9 cellular contexts compared by ENCODE assay signal in the genomic region with DNA sequence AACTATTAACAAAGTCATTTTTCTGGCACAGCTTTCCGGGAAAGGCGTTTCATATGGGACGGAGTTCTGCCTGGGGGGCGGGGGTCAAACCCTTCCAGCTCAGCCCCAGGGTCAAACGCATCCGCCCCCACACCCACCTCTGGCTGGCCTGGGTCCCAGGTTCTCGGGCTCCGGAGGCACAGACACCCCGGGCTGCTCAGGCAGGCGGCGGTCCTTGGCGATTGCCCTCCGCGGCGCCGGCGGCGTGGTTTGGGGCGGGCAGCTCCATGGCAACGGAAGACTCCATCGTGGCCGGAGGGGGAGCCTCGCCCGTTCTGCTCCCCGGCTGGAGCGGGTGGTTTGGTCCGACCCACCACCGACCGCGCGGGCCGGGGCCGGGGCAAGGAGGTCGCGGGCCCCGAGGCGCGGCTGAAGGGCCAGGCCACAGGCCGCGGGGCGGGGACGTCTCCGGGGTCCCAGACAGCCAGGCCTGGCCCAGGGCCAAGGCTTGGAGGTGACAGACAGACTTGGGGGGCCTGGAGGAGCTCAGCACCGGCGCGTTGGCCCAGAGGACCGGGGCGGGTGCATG. TPM values are rescaled to one million over a fixed set of nuclear protein-coding genes. Genes with fewer than 3 reads are reported as not detected.
DNase-seq lines count a peak whose midpoint lies in the region; ATAC-seq and TF ChIP-seq lines count a peak whose summit lies in the region.
"Had no signal": no experiment of that assay in that cellular context is flagged by ENCODE, and none has a peak within 500 bp of the region (broad histone marks: within the 10 kb centered on the region; RNA-seq: fewer than 3 reads in every experiment).

A gene with protein sequence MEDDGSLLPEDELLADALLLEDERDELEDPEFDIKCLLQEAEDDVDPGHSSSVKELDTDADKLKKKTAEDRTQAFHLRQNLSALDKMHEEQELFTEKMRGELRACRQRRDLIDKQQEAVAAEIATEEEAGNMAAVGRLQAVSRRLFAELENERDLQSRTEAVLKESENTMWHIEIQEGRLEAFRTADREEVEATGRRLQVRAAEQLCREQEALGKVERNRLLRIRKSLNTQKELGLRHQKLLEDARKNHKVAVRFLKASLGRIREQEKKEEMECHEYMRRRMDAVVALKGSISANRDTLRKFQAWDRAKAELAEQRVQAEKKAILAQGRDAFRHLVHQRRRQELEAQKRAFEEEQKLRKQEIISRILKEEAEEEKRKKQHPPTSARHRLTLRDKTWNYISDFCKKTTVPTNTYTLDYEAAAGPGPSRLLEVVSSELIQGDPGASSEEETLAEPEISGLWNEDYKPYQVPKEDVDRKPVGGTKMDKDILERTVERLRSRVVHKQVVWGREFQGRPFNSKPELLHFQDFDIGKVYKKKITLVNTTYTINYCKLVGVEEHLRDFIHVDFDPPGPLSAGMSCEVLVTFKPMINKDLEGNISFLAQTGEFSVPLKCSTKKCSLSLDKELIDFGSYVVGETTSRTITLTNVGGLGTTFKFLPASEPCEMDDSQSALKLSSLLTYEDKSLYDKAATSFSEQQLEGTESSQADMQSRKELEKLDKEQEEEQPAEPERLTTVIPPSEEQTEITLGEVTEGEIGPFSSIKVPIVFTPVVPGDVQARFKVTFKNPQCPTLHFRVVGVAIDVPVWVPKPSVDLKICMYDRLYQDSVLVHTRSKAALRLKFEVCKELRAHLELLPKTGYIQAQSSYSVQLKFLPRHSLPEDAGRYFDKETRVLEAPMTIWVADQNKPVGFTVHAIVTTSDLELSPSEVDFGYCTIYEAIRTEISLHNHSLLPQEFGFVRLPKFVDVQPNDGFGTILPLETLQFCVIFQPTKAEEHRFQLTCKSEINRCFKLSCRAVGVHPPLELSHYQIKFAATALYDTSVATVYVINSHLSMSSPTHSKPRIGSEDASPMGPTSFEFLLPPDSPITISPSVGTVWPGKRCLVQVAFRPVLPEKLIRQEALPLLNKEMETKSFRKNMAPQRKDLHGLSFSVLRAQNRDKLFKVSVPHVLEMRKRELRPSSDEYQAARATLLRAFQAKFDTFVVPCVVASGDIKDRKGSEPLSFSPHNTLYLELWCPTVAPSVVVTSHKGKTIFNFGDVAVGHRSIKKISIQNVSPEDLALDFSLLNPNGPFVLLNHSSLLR (N-terminal part only) (minus strand): TSS at position 223 of the 568 bp plus-strand sequence. CDS start 12,830 bp downstream, outside the sequence.

- DNase-seq in activated T-cell treated with anti-CD3 and anti-CD28 coated beads for 48 hours (ENCODE audit: low read depth): peak; percentile 34
- DNase-seq in activated T-cell treated with anti-CD3 and anti-CD28 coated beads, Interleukin-2, amount 50 U/mL, for 1 hour: no peak
- peak; percentile 38 for DNase-seq in activated CD8-positive, alpha-beta T cell treated with anti-CD3 and anti-CD28 coated beads for 36 hours
- peak; percentile 55 for DNase-seq in iPS DF 6.9 (ENCODE audit: low read depth, low spot score)
- DNase-seq in testis: peak; percentile 69
- DNase-seq in breast epithelium (ENCODE audit: low spot score in 2 of 2): no peak

- no peaks in the 10 kb centered on the region for H3K36me3 Mint-ChIP-seq in activated CD8-positive, alpha-beta T cell treated with anti-CD3 and anti-CD28 coated beads for 36 hours (ENCODE audit: low read depth)

- H3K4me1 ChIP-seq in iPS DF 6.9 (ENCODE audit: control insufficient read depth, insufficient read depth, low read length) (no peaks in the 10 kb centered on the region), testis (no peaks in the 10 kb centered on the region), breast epithelium (no peaks in the 10 kb centered on the region)

- H3K27ac ChIP-seq in iPS DF 6.9 (ENCODE audit: low read length) (no peak within 1 kb of the TSS), testis (peak within 1 kb of the TSS in 1 of 2 donors; percentile 14), breast epithelium (no peak within 1 kb of the TSS)

- TF ChIP-seq CTCF in activated CD8-positive, alpha-beta T cell treated with anti-CD3 and anti-CD28 coated beads for 36 hours (IDR thresholded peaks at IDR 0.05): no peak
- TF ChIP-seq CTCF in testis (IDR thresholded peaks at IDR 0.05): peak in 1 of 3 experiments; percentile 6
- TF ChIP-seq CTCF in breast epithelium (IDR thresholded peaks at IDR 0.05): no peak

- H3K9me3 Mint-ChIP-seq in activated CD8-positive, alpha-beta T cell treated with anti-CD3 and anti-CD28 coated beads for 36 hours: no peaks in the 10 kb centered on the region

- peak; percentile 64 for ATAC-seq in activated CD8-positive, alpha-beta T cell treated with anti-CD3 and anti-CD28 coated beads for 36 hours
- ATAC-seq in HG02981 (IDR thresholded peaks at IDR 0.05; ENCODE audit: unreplicated experiment) (no peak), GM21528 (IDR thresholded peaks at IDR 0.05; ENCODE audit: low FRiP score, unreplicated experiment) (no peak)

- peaks cover 34% of the 10 kb centered on the region for H3K27me3 Mint-ChIP-seq in activated CD8-positive, alpha-beta T cell treated with anti-CD3 and anti-CD28 coated beads for 36 hours

- WGBS in iPS DF 6.9 (ENCODE audit: insufficient coverage, insufficient read length): no CpG with 5 or more reads among the region's 48 CpGs
- WGBS in testis, 2 donors: 12 to 19% methylated on average over 15 to 40 of the region's 48 CpGs

- TF ChIP-seq POLR2A in testis (IDR thresholded peaks at IDR 0.05): no peak
- no peak for TF ChIP-seq POLR2A in breast epithelium (IDR thresholded peaks at IDR 0.05)

- H3K9me3 ChIP-seq in iPS DF 6.9 (ENCODE audit: control insufficient read depth, insufficient read depth, low read length) (no peaks in the 10 kb centered on the region), testis (no peaks in the 10 kb centered on the region), breast epithelium (no peaks in the 10 kb centered on the region)

- no peak within 1 kb of the TSS for H3K27ac Mint-ChIP-seq in activated CD8-positive, alpha-beta T cell treated with anti-CD3 and anti-CD28 coated beads for 36 hours

- H3K4me3 ChIP-seq in iPS DF 6.9 (ENCODE audit: low read length) (peak within 1 kb of the TSS; percentile 45), testis (peak within 1 kb of the TSS; percentile 37 to 42), breast epithelium (peak within 1 kb of the TSS in 1 of 3 donors; percentile 40)

- no peaks in the 10 kb centered on the region for H3K4me1 Mint-ChIP-seq in activated CD8-positive, alpha-beta T cell treated with anti-CD3 and anti-CD28 coated beads for 36 hours (ENCODE audit: low read depth)

- no peaks in the 10 kb centered on the region for H3K27me3 ChIP-seq in iPS DF 6.9 (ENCODE audit: control insufficient read depth, insufficient read depth, low read length)
- no peaks in the 10 kb centered on the region for H3K27me3 ChIP-seq in testis
- H3K27me3 ChIP-seq in breast epithelium: peaks cover 0 to 33% of the 10 kb centered on the region in 2 donors

- H3K36me3 ChIP-seq in iPS DF 6.9 (ENCODE audit: control insufficient read depth, insufficient read depth, low read length): no peaks in the 10 kb centered on the region
- no peaks in the 10 kb centered on the region for H3K36me3 ChIP-seq in testis (ENCODE audit: low read depth, missing control alignments)
- H3K36me3 ChIP-seq in breast epithelium: no peaks in the 10 kb centered on the region

- intact Hi-C loops in activated CD8-positive, alpha-beta T cell treated with anti-CD3 and anti-CD28 coated beads for 36 hours (cut with micrococcal nuclease): no loop called here
- intact Hi-C loops in testis (cut with DNase I; ENCODE audit: low total_unique reads): no loop called here
- intact Hi-C loops in breast epithelium (cut with DNase I; ENCODE audit: low total_unique reads): no loop called here

- CTCF ChIA-PET in activated CD8-positive, alpha-beta T cell treated with anti-CD3 and anti-CD28 coated beads for 36 hours (lab: Charles Lee): interaction anchor here (1.1 to 1.6 kb wide), 2 partner anchors 41 to 136 kb away, joined by 3 to 4 read pairs; no protein-coding TSS in a partner anchor

- POLR2A ChIA-PET in activated CD8-positive, alpha-beta T cell treated with anti-CD3 and anti-CD28 coated beads for 36 hours (lab: Charles Lee): no interaction called here

- no peak within 1 kb of the TSS for H3K4me3 Mint-ChIP-seq in activated CD8-positive, alpha-beta T cell treated with anti-CD3 and anti-CD28 coated beads for 36 hours

RNA-seq across cellular contexts. Expression of the gene that starts here (rescaled TPM):
- total RNA-seq in activated CD8-positive, alpha-beta T cell treated with anti-CD3 and anti-CD28 coated beads for 36 hours: under 1 TPM; 0.38 to 0.41 TPM
- total RNA-seq in testis (10 to 100 TPM; 16.4 to 25.5 TPM), breast epithelium (under 1 TPM in 2 of 3 donors, not detected in 1; 0.29 to 0.98 TPM)
- polyA plus RNA-seq in testis (ENCODE audit: insufficient read depth, low read depth, low replicate concordance): 24.9 TPM
- polyA plus RNA-seq: keratinocyte had no signal

Comparison
In these comparisons a context has a peak if more than half of its experiments do, and no peak if none do; other contexts are left out.
1. RNA of the gene that starts here (total RNA-seq): 16.4 to 25.5 TPM in testis; 0.38 to 0.41 TPM in activated CD8-positive, alpha-beta T cell treated with anti-CD3 and anti-CD28 coated beads for 36 hours and 0.29 to 0.98 TPM in breast epithelium; every median in the first group is over 4 times any median in the second.
2. DNase-seq: peak in activated T-cell treated with anti-CD3 and anti-CD28 coated beads for 48 hours (single experiment), iPS DF 6.9 (single experiment) and testis (single experiment); none in activated T-cell treated with anti-CD3 and anti-CD28 coated beads, Interleukin-2, amount 50 U/mL, for 1 hour (single experiment) and breast epithelium (0 of 2).
3. Peak in DNase-seq and ATAC-seq in activated CD8-positive, alpha-beta T cell treated with anti-CD3 and anti-CD28 coated beads for 36 hours; RNA of the gene not detected or under 1 TPM.